1 cellular context compared by ENCODE assay signal in the genomic region with DNA sequence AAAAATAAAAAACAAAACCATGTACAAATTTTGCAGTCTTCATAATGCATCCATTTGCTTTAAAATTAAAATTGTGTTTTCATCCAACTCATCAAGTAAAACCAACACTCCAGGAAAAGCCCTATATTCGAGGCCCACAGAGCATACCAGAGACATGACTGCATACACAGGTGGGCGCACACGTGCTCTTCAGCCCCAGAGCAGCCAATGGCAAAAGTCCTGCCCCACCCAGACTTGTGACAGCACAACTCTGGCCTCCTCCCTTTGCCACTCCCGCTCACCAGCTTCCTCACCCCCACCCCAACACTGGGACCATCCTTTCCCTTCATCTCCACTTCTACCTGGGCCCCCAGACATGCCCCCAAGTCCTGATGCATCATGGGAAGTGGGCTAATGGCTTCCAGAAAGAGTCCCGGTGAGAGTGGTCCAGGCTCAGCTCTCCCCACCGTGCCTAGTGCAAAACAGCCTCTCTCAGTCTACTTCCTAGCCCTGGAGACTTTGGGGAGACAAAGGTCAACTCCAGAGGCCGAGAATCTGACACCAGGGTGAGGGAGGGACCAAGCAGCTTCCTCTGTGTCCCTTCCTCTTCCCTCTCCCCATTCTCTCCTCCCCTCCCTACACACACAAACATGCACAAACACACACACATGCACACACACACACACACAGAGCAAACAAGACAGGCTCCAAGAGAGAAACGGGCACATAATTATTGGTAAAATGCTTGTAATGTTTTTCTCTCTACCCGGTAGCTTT.
TF ChIP-seq lines count a peak whose summit lies in the region.

No MANE protein-coding gene starts in this region.

TF ChIP-seq in GM23338, 12 proteins besides CTCF, POLR2A, EP300 and RAD21 (continued from another document):
- TF ChIP-seq, protein P1, sequence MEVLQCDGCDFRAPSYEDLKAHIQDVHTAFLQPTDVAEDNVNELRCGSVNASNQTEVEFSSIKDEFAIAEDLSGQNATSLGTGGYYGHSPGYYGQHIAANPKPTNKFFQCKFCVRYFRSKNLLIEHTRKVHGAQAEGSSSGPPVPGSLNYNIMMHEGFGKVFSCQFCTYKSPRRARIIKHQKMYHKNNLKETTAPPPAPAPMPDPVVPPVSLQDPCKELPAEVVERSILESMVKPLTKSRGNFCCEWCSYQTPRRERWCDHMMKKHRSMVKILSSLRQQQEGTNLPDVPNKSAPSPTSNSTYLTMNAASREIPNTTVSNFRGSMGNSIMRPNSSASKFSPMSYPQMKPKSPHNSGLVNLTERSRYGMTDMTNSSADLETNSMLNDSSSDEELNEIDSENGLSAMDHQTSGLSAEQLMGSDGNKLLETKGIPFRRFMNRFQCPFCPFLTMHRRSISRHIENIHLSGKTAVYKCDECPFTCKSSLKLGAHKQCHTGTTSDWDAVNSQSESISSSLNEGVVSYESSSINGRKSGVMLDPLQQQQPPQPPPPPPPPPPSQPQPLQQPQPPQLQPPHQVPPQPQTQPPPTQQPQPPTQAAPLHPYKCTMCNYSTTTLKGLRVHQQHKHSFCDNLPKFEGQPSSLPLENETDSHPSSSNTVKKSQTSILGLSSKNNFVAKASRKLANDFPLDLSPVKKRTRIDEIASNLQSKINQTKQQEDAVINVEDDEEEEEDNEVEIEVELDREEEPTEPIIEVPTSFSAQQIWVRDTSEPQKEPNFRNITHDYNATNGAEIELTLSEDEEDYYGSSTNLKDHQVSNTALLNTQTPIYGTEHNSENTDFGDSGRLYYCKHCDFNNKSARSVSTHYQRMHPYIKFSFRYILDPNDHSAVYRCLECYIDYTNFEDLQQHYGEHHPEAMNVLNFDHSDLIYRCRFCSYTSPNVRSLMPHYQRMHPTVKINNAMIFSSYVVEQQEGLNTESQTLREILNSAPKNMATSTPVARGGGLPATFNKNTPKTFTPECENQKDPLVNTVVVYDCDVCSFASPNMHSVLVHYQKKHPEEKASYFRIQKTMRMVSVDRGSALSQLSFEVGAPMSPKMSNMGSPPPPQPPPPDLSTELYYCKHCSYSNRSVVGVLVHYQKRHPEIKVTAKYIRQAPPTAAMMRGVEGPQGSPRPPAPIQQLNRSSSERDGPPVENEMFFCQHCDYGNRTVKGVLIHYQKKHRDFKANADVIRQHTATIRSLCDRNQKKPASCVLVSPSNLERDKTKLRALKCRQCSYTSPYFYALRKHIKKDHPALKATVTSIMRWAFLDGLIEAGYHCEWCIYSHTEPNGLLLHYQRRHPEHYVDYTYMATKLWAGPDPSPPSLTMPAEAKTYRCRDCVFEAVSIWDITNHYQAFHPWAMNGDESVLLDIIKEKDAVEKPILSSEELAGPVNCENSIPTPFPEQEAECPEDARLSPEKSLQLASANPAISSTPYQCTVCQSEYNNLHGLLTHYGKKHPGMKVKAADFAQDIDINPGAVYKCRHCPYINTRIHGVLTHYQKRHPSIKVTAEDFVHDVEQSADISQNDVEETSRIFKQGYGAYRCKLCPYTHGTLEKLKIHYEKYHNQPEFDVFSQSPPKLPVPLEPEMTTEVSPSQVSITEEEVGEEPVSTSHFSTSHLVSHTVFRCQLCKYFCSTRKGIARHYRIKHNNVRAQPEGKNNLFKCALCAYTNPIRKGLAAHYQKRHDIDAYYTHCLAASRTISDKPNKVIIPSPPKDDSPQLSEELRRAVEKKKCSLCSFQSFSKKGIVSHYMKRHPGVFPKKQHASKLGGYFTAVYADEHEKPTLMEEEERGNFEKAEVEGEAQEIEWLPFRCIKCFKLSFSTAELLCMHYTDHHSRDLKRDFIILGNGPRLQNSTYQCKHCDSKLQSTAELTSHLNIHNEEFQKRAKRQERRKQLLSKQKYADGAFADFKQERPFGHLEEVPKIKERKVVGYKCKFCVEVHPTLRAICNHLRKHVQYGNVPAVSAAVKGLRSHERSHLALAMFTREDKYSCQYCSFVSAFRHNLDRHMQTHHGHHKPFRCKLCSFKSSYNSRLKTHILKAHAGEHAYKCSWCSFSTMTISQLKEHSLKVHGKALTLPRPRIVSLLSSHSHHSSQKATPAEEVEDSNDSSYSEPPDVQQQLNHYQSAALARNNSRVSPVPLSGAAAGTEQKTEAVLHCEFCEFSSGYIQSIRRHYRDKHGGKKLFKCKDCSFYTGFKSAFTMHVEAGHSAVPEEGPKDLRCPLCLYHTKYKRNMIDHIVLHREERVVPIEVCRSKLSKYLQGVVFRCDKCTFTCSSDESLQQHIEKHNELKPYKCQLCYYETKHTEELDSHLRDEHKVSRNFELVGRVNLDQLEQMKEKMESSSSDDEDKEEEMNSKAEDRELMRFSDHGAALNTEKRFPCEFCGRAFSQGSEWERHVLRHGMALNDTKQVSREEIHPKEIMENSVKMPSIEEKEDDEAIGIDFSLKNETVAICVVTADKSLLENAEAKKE (CRISPR knock-in tag; IDR thresholded peaks at IDR 0.05): no peak
- TF ChIP-seq NANOG (IDR thresholded peaks at IDR 0.05; ENCODE audit: borderline replicate concordance): no peak
- TF ChIP-seq, protein P2, sequence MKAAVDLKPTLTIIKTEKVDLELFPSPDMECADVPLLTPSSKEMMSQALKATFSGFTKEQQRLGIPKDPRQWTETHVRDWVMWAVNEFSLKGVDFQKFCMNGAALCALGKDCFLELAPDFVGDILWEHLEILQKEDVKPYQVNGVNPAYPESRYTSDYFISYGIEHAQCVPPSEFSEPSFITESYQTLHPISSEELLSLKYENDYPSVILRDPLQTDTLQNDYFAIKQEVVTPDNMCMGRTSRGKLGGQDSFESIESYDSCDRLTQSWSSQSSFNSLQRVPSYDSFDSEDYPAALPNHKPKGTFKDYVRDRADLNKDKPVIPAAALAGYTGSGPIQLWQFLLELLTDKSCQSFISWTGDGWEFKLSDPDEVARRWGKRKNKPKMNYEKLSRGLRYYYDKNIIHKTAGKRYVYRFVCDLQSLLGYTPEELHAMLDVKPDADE (IDR thresholded peaks at IDR 0.05): no peak
- TF ChIP-seq, protein P3, sequence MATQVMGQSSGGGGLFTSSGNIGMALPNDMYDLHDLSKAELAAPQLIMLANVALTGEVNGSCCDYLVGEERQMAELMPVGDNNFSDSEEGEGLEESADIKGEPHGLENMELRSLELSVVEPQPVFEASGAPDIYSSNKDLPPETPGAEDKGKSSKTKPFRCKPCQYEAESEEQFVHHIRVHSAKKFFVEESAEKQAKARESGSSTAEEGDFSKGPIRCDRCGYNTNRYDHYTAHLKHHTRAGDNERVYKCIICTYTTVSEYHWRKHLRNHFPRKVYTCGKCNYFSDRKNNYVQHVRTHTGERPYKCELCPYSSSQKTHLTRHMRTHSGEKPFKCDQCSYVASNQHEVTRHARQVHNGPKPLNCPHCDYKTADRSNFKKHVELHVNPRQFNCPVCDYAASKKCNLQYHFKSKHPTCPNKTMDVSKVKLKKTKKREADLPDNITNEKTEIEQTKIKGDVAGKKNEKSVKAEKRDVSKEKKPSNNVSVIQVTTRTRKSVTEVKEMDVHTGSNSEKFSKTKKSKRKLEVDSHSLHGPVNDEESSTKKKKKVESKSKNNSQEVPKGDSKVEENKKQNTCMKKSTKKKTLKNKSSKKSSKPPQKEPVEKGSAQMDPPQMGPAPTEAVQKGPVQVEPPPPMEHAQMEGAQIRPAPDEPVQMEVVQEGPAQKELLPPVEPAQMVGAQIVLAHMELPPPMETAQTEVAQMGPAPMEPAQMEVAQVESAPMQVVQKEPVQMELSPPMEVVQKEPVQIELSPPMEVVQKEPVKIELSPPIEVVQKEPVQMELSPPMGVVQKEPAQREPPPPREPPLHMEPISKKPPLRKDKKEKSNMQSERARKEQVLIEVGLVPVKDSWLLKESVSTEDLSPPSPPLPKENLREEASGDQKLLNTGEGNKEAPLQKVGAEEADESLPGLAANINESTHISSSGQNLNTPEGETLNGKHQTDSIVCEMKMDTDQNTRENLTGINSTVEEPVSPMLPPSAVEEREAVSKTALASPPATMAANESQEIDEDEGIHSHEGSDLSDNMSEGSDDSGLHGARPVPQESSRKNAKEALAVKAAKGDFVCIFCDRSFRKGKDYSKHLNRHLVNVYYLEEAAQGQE (IDR thresholded peaks at IDR 0.05; ENCODE audit: unreplicated experiment): peak; percentile 4
- TF ChIP-seq JUNB (IDR thresholded peaks at IDR 0.05; ENCODE audit: unreplicated experiment): no peak
- TF ChIP-seq POLR2AphosphoS5 (IDR thresholded peaks at IDR 0.05; ENCODE audit: low read depth): no peak
- TF ChIP-seq CREB1 (CRISPR knock-in tag; IDR thresholded peaks at IDR 0.05; ENCODE audit: low read depth): 0 out of 2 replicates have a peak, but pooled peaks have one; percentile 1
- no peak for TF ChIP-seq STAT1 (IDR thresholded peaks at IDR 0.05; ENCODE audit: unreplicated experiment)
